ENCODE assay signal across 23 cellular contexts in the genomic region with DNA sequence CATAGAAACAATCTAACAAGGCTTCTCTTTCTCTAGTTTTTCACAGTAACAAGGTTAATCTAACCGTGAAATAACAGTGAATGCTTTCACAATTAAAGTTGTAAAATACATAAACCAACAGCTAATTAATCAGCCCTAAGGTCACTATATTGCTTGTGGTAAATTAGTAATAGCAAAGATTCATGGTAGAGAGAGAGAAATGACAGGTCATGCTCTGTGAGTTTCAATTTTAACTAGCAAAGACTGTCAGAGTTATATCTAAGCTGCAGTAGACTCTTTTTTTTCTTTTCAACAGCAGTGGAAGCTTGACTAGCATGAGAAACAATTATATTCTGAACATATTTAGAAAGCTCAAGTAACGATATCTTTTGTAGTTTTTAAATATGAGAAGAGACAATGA.
A peak's percentile ranks its signal among the peaks of the same experiment; 100 is the strongest.
DNase-seq lines count a peak whose midpoint lies in the region; ATAC-seq, FAIRE-seq and TF ChIP-seq lines count a peak whose summit lies in the region.
"Had no signal": no experiment of that assay in that cellular context is flagged by ENCODE, and none has a peak within 500 bp of the region (broad histone marks: within the 10 kb centered on the region; RNA-seq: fewer than 3 reads in every experiment).

No MANE protein-coding gene starts in this region.

- H2BK120ac ChIP-seq in neuronal stem cell (ENCODE audit: low read depth, low read length): no peak overlapping the region

- no peak overlapping the region for H3K23ac ChIP-seq in neuronal stem cell (ENCODE audit: low read depth, low read length, poor library complexity)

- no peak overlapping the region for H3K4me3 Mint-ChIP-seq in activated T-cell treated with anti-CD3 and anti-CD28 coated beads, Interleukin-2, amount 50 U/mL, for 72 hours
- H3K4me3 Mint-ChIP-seq: CD4-positive, alpha-beta memory T cell had no signal

- no peaks in the 10 kb centered on the region for H3K79me1 ChIP-seq in neuronal stem cell (ENCODE audit: low read depth, low read length)

- no peak overlapping the region for H3K18ac ChIP-seq in neuronal stem cell (ENCODE audit: low read length)

- no peak overlapping the region for H4K91ac ChIP-seq in neuronal stem cell (ENCODE audit: low read depth, low read length, poor library complexity)

- WGBS in neuronal stem cell (ENCODE audit: extremely low coverage in 2 of 2, insufficient read length in 2 of 2, insufficient replicate concordance in 1 of 2), 2 donors: no CpG with 5 or more reads among the region's 2 CpGs

- H3K36me3 Mint-ChIP-seq in activated T-cell treated with anti-CD3 and anti-CD28 coated beads, Interleukin-2, amount 50 U/mL, for 72 hours (ENCODE audit: insufficient read depth in 2 of 2): no peaks in the 10 kb centered on the region
- H3K36me3 Mint-ChIP-seq: CD4-positive, alpha-beta memory T cell had no signal

- peak overlapping the region; percentile 53 for H2AFZ ChIP-seq in neuronal stem cell (ENCODE audit: low read length)
- H2AFZ ChIP-seq: GM23248, PC-9 had no signal

- H3K4ac ChIP-seq in neuronal stem cell (ENCODE audit: low read length): no peak overlapping the region

- no peak overlapping the region for H3K14ac ChIP-seq in neuronal stem cell (ENCODE audit: low read length)

- no peak for TF ChIP-seq CTCF in D721Med (IDR thresholded peaks at IDR 0.05; ENCODE audit: insufficient read depth, missing control alignments)

- no peak overlapping the region for H2BK12ac ChIP-seq in neuronal stem cell (ENCODE audit: low read length)

- H3K36me3 ChIP-seq in endocrine pancreas (ENCODE audit: control insufficient read depth, insufficient read depth, low read length): no peaks in the 10 kb centered on the region
- no peaks in the 10 kb centered on the region for H3K36me3 ChIP-seq in neuronal stem cell (replicated peaks in 1 of 2; ENCODE audit: control insufficient read depth in 2 of 2, insufficient read depth in 2 of 2, low read length in 2 of 2)
- H3K36me3 ChIP-seq: BLaER1 had no signal

- no peaks in the 10 kb centered on the region for H3K4me1 Mint-ChIP-seq in activated T-cell treated with anti-CD3 and anti-CD28 coated beads, Interleukin-2, amount 50 U/mL, for 72 hours (ENCODE audit: low read depth)
- H3K4me1 Mint-ChIP-seq: CD4-positive, alpha-beta memory T cell had no signal

- peaks cover 2 to 5% of the 10 kb centered on the region in 2 donors for H3K9me3 Mint-ChIP-seq in activated T-cell treated with anti-CD3 and anti-CD28 coated beads, Interleukin-2, amount 50 U/mL, for 72 hours

- ATAC-seq in HG02798 (IDR thresholded peaks at IDR 0.05; ENCODE audit: poor library complexity, unreplicated experiment) (peak; percentile 68), GM19397 (IDR thresholded peaks at IDR 0.05; ENCODE audit: unreplicated experiment) (no peak)
- no peak for ATAC-seq in activated T-cell treated with anti-CD3 and anti-CD28 coated beads, Interleukin-2, amount 50 U/mL, for 72 hours (replicated peaks in 1 of 2)
- ATAC-seq: A549 had no signal

- FAIRE-seq in D721Med (lab: Jason Lieb, UNC): peak; percentile 29
- FAIRE-seq: A549, GM12892 had no signal

- no peak overlapping the region for H3K27ac Mint-ChIP-seq in activated T-cell treated with anti-CD3 and anti-CD28 coated beads, Interleukin-2, amount 50 U/mL, for 72 hours
- H3K27ac Mint-ChIP-seq: CD4-positive, alpha-beta memory T cell had no signal

- H3K4me2 ChIP-seq in neuronal stem cell (ENCODE audit: insufficient read depth, low read length, poor library complexity, severe bottlenecking): no peak overlapping the region
- H3K4me2 ChIP-seq: A549, BLaER1, PC-9 had no signal

- no peak overlapping the region for H2AK5ac ChIP-seq in neuronal stem cell (ENCODE audit: low read depth, low read length)

- H3K9ac ChIP-seq in endocrine pancreas (ENCODE audit: control insufficient read depth, insufficient read depth, low read length) (no peak overlapping the region), neuronal stem cell (ENCODE audit: low read depth, low read length, poor library complexity) (no peak overlapping the region)
- H3K9ac ChIP-seq: BLaER1, GM23248 had no signal

- DNase-seq in D721Med (ENCODE audit: insufficient read length, low spot score): no peak
- DNase-seq in neuronal stem cell (ENCODE audit: low spot score): no peak
- DNase-seq in SW 1271 (lab: John Stamatoyannopoulos, UW): no peak
- DNase-seq in activated T-cell treated with anti-CD3 and anti-CD28 coated beads, Interleukin-2, amount 50 U/mL, for 72 hours: no peak
- DNase-seq: Calu3; CD4-positive, alpha-beta memory T cell; DMS79; GM23248; NCI-H1105 treated with DMSO at 0.1 percent for 48 hours; NCI-H187; NCI-H2107; NCI-H2227 treated with DMSO at 0.1 percent for 48 hours; NCI-H510A treated with DMSO at 0.1 percent for 48 hours; NCI-H82; PC-9; SIG-M5 had no signal

- no peak overlapping the region for H3K27ac ChIP-seq in neuronal stem cell (replicated peaks; ENCODE audit: low read length)
- H3K27ac ChIP-seq: A549, BLaER1, GM23248, PC-9, RWPE1 had no signal

- H3K4me1 ChIP-seq in endocrine pancreas (ENCODE audit: control insufficient read depth, insufficient read depth, low read length) (no peaks in the 10 kb centered on the region), neuronal stem cell (ENCODE audit: control insufficient read depth in 2 of 2, insufficient read depth in 1 of 2, low read depth in 1 of 2, low read length in 2 of 2) (no peaks in the 10 kb centered on the region)
- H3K4me1 ChIP-seq: A549, BLaER1 had no signal

- no peak overlapping the region for H2BK5ac ChIP-seq in neuronal stem cell (ENCODE audit: low read length)

- H3K27me3 Mint-ChIP-seq in activated T-cell treated with anti-CD3 and anti-CD28 coated beads, Interleukin-2, amount 50 U/mL, for 72 hours (ENCODE audit: low read depth): no peaks in the 10 kb centered on the region
- H3K27me3 Mint-ChIP-seq: CD4-positive, alpha-beta memory T cell had no signal

- H3K27me3 ChIP-seq in endocrine pancreas (ENCODE audit: control insufficient read depth, insufficient read depth, low read length) (no peaks in the 10 kb centered on the region), neuronal stem cell (ENCODE audit: control insufficient read depth in 3 of 3, insufficient read depth in 3 of 3, low read depth in 1 of 3, low read length in 3 of 3) (no peaks in the 10 kb centered on the region)
- H3K27me3 ChIP-seq: BLaER1 had no signal

- no peak overlapping the region for H2BK15ac ChIP-seq in neuronal stem cell (ENCODE audit: low read length)

- H3K9me3 ChIP-seq in endocrine pancreas (ENCODE audit: control insufficient read depth, low read length): no peaks in the 10 kb centered on the region
- H3K9me3 ChIP-seq in neuronal stem cell (replicated peaks in 1 of 2; ENCODE audit: control insufficient read depth in 2 of 2, insufficient read depth in 1 of 2, low read depth in 1 of 2, low read length in 2 of 2): no peaks in the 10 kb centered on the region
- H3K9me3 ChIP-seq: A549, BLaER1 had no signal

- no peak overlapping the region for H4K8ac ChIP-seq in neuronal stem cell (ENCODE audit: low read depth, low read length)

- H3K4me3 ChIP-seq in endocrine pancreas (ENCODE audit: control insufficient read depth, insufficient read depth, low read length) (peak overlapping the region; percentile 5), neuronal stem cell (ENCODE audit: low read length in 2 of 2) (no peak overlapping the region)
- H3K4me3 ChIP-seq: A549, BLaER1, GM23248, PC-9 had no signal
